In the genomic region with DNA sequence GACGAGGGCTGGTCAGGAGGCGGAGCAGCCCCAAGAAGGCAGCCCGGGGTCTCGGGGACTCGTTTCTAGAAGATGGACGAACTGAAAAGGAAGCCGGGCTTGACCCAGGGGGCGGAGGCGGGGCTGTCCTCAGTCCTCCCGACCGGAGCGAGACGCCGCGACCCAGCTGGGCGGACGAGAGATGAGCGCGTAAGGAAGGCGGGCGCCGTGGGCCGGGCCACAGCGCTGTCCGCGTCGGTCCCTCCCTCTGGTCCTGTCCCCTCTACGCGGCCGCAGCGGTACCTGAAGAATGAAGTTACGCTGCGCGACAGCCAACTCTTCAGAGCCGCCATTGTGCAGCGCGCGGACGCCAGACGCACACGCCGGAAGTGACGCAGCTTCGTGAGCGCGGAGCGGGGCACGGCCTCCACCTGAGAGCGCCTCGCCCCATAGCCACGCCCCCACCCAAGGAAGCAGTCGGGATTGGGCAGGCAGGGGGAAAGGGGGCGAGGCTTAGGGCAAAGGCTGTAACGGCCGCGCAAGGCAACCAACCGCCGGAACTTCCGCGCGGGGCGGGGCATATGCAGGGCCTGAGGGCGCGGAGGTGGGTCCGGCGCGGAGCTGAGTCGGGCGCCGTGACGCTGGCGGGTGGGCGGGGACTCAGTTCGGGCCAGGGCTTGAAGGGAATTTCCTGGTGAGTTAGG, we compare ENCODE assay signal across 8 cellular contexts. TPM values are rescaled to one million over a fixed set of nuclear protein-coding genes. Genes with fewer than 3 reads are reported as not detected.
A peak's percentile ranks its signal among the peaks of the same experiment; 100 is the strongest.
DNase-seq lines count a peak whose midpoint lies in the region; ATAC-seq, FAIRE-seq and TF ChIP-seq lines count a peak whose summit lies in the region.

A gene (minus strand): TSS at position 370 of the 683 bp plus-strand sequence. CDS start 38 bp downstream, at position 332.

- intact Hi-C loops in Right ventricle myocardium inferior (cut with DNase I) (loop anchor here (2.0 kb wide), 1 partner anchor 301 kb away; a partner anchor contains a TSS), pancreas (cut with DNase I) (no loop called here), tibial artery (cut with DNase I; ENCODE audit: low total_unique reads) (no loop called here)

- DNase-seq in GM12865 (ENCODE audit: low read depth) (peak; percentile 100), NCI-H1417 treated with DMSO at 0.1 percent for 48 hours (lab: John Stamatoyannopoulos, UW) (peak; percentile 97), SW480 (ENCODE audit: low spot score) (peak; percentile 98), Right ventricle myocardium inferior (ENCODE audit: missing footprints) (peak; percentile 100), pancreas (peak; percentile 99 to 100 (median 100)), tibial artery (peak; percentile 100)
- peak; percentile 100 for DNase-seq in activated naive CD8-positive, alpha-beta T cell treated with anti-CD3 and anti-CD28 coated beads, Interleukin-2, amount 50 U/mL, for 24 hours

- peaks cover 40% of the 10 kb centered on the region for H3K4me1 Mint-ChIP-seq in activated naive CD8-positive, alpha-beta T cell treated with anti-CD3 and anti-CD28 coated beads, Interleukin-2, amount 50 U/mL, for 24 hours

- H3K4me1 ChIP-seq in pancreas, result peaks cover 9 to 21% (median 15%) of the 10 kb centered on the region in 3 donors
- peaks cover 0 to 33% (median 21%) of the 10 kb centered on the region in 4 donors for H3K4me1 ChIP-seq in tibial artery

- peaks cover 0 to 16% (median 0%) of the 10 kb centered on the region in 3 donors for H3K36me3 ChIP-seq in pancreas
- H3K36me3 ChIP-seq in tibial artery, result peaks cover 4 to 55% (median 36%) of the 10 kb centered on the region in 3 donors

- no peak for TF ChIP-seq CTCF in GM12865 (IDR thresholded peaks at IDR 0.05; ENCODE audit: insufficient read depth, low read depth, low read length, missing control alignments)
- no peak for TF ChIP-seq CTCF in pancreas (IDR thresholded peaks at IDR 0.05)
- peak in 1 of 2 experiments; percentile 14 for TF ChIP-seq CTCF in tibial artery (IDR thresholded peaks at IDR 0.05)

- H3K27ac ChIP-seq in pancreas, result peak within 1 kb of the TSS; percentile 87 to 94 (median 92)
- H3K27ac ChIP-seq in tibial artery, result peak within 1 kb of the TSS; percentile 92 to 94

- peak; percentile 91 for ATAC-seq in HG02763 (IDR thresholded peaks at IDR 0.05; ENCODE audit: unreplicated experiment)
- peak; percentile 95 for ATAC-seq in activated naive CD8-positive, alpha-beta T cell treated with anti-CD3 and anti-CD28 coated beads, Interleukin-2, amount 50 U/mL, for 24 hours
- peak; percentile 99 for ATAC-seq in Right ventricle myocardium inferior
- ATAC-seq in pancreas, result peak; percentile 94 to 97 (median 95)

- H3K9me3 ChIP-seq in pancreas (no peaks in the 10 kb centered on the region), tibial artery (no peaks in the 10 kb centered on the region)

- H3K27ac Mint-ChIP-seq in activated naive CD8-positive, alpha-beta T cell treated with anti-CD3 and anti-CD28 coated beads, Interleukin-2, amount 50 U/mL, for 24 hours, result peak within 1 kb of the TSS; percentile 83

- no peaks in the 10 kb centered on the region for H3K9me3 Mint-ChIP-seq in activated naive CD8-positive, alpha-beta T cell treated with anti-CD3 and anti-CD28 coated beads, Interleukin-2, amount 50 U/mL, for 24 hours

- peak within 1 kb of the TSS; percentile 87 for H3K4me3 Mint-ChIP-seq in activated naive CD8-positive, alpha-beta T cell treated with anti-CD3 and anti-CD28 coated beads, Interleukin-2, amount 50 U/mL, for 24 hours

- peaks cover 31% of the 10 kb centered on the region for H3K36me3 Mint-ChIP-seq in activated naive CD8-positive, alpha-beta T cell treated with anti-CD3 and anti-CD28 coated beads, Interleukin-2, amount 50 U/mL, for 24 hours (ENCODE audit: low read depth)

- peak; percentile 92 for FAIRE-seq in pancreas (lab: Jason Lieb, UNC)

- H3K27me3 ChIP-seq in pancreas (no peaks in the 10 kb centered on the region), tibial artery (no peaks in the 10 kb centered on the region)

- H3K27me3 Mint-ChIP-seq in activated naive CD8-positive, alpha-beta T cell treated with anti-CD3 and anti-CD28 coated beads, Interleukin-2, amount 50 U/mL, for 24 hours, result no peaks in the 10 kb centered on the region

- 1% methylated on average over 58 to 74 of the region's 74 CpGs for WGBS in pancreas, 2 donors

- peak within 1 kb of the TSS; percentile 96 for H3K4me3 ChIP-seq in GM12865 (ENCODE audit: low read depth, low read length)
- H3K4me3 ChIP-seq in pancreas, result peak within 1 kb of the TSS; percentile 88 to 99 (median 90)
- H3K4me3 ChIP-seq in tibial artery, result peak within 1 kb of the TSS; percentile 74 to 93

RNA-seq across cellular contexts. Expression of the gene that starts here (rescaled TPM):
- total RNA-seq in Right ventricle myocardium inferior (28.2 TPM), pancreas (10 to 100 TPM; 13.2 to 20.6 (median 18.0) TPM)
- polyA plus RNA-seq in pancreas, result 10 to 100 TPM; 18.4 to 42.1 TPM

Comparison
In these comparisons a context has a peak if more than half of its experiments do, and no peak if none do; other contexts are left out.
1. Peak in every context shown above with its lines: DNase-seq, ATAC-seq, H3K4me3 ChIP-seq and H3K27ac ChIP-seq.